In genomic region chr19:48877900-48878218, GRCh38 we compare ENCODE assay signal across 12 cellular contexts. TPM values are rescaled to one million over a fixed set of nuclear protein-coding genes. Genes with fewer than 3 reads are reported as not detected.
DNase-seq lines count a peak whose midpoint lies in the region; ATAC-seq, FAIRE-seq and TF ChIP-seq lines count a peak whose summit lies in the region.
"Had no signal": no experiment of that assay in that cellular context is flagged by ENCODE, and none has a peak within 500 bp of the region (broad histone marks: within the 10 kb centered on the region; RNA-seq: fewer than 3 reads in every experiment).

No MANE protein-coding gene starts in this region.

- H3K27me3 Mint-ChIP-seq in activated CD4-positive, alpha-beta T cell treated with anti-CD3 and anti-CD28 coated beads for 36 hours, result no peaks in the 10 kb centered on the region
- H3K27me3 Mint-ChIP-seq in stimulated activated naive B cell treated with anti-CD40 and anti-IgM and Interleukin-4, amounts not matched to agents 10 μg/mL and 1 μg/mL and 100 μg/mL, for 72 hours, result no peaks in the 10 kb centered on the region

- no peak for FAIRE-seq in endothelial cell of umbilical vein (lab: Jason Lieb, UNC)
- FAIRE-seq: keratinocyte had no signal

- no peaks in the 10 kb centered on the region for H3K9me1 ChIP-seq in endothelial cell of umbilical vein (replicated peaks; ENCODE audit: control insufficient read depth, extremely low read depth, insufficient read depth, low read length)

- H3K27me3 ChIP-seq in endothelial cell of umbilical vein (ENCODE audit: control insufficient read depth in 2 of 2, insufficient read depth in 2 of 2, low read length in 2 of 2), result no peaks in the 10 kb centered on the region

- H3K27ac Mint-ChIP-seq in activated CD4-positive, alpha-beta T cell treated with anti-CD3 and anti-CD28 coated beads for 36 hours, result peak overlapping the region; percentile 70
- H3K27ac Mint-ChIP-seq in stimulated activated naive B cell treated with anti-CD40 and anti-IgM and Interleukin-4, amounts not matched to agents 10 μg/mL and 1 μg/mL and 100 μg/mL, for 72 hours, result peak overlapping the region; percentile 85

- no peak overlapping the region for H3K4me2 ChIP-seq in endothelial cell of umbilical vein (ENCODE audit: insufficient read depth, low read length)

- intact Hi-C loops in activated CD4-positive, alpha-beta T cell treated with anti-CD3 and anti-CD28 coated beads for 36 hours (cut with DNase I, micrococcal nuclease), result loop anchor here in 1 of 2 experiments (10.0 kb wide), 5 partner anchors 457 to 797 kb away; partner anchors contain the start of genes CD37, LIG1, PRMT1 and RRAS
- intact Hi-C loops in endothelial cell of umbilical vein (cut with micrococcal nuclease) (no loop called here), sciatic nerve (cut with DNase I) (no loop called here)

- peaks cover 52% of the 10 kb centered on the region for H3K36me3 Mint-ChIP-seq in activated CD4-positive, alpha-beta T cell treated with anti-CD3 and anti-CD28 coated beads for 36 hours (ENCODE audit: low read depth)
- H3K36me3 Mint-ChIP-seq in stimulated activated naive B cell treated with anti-CD40 and anti-IgM and Interleukin-4, amounts not matched to agents 10 μg/mL and 1 μg/mL and 100 μg/mL, for 72 hours, result peaks cover 45 to 57% of the 10 kb centered on the region in 2 donors

- BruUV-seq in endothelial cell of umbilical vein (replicated peaks; lab: Mats Ljungman, UMichigan), result no TSS peak

- dilution Hi-C loops in endothelial cell of umbilical vein (cut with MboI; ENCODE audit: extremely low pct_ligation_motif_present, low sequenced_read_pairs), result no loop called here

- POLR2A ChIA-PET in activated CD4-positive, alpha-beta T cell treated with anti-CD3 and anti-CD28 coated beads for 36 hours (lab: Charles Lee), result interaction anchor here (0.6 to 0.7 kb wide), 2 partner anchors 9 to 999 kb away, joined by 3 to 5 read pairs; no protein-coding TSS in a partner anchor
- POLR2A ChIA-PET in RWPE1 (lab: Yijun Ruan, JAX; ENCODE audit: low non-redundant PET) (no interaction called here), endothelial cell of umbilical vein (lab: Charles Lee) (no interaction called here)

- H3K79me2 ChIP-seq in endothelial cell of umbilical vein (ENCODE audit: control insufficient read depth, insufficient read depth, low read length), result peaks cover 35% of the 10 kb centered on the region

- no peaks in the 10 kb centered on the region for H3K9me3 Mint-ChIP-seq in activated CD4-positive, alpha-beta T cell treated with anti-CD3 and anti-CD28 coated beads for 36 hours (ENCODE audit: low read depth)
- H3K9me3 Mint-ChIP-seq in stimulated activated naive B cell treated with anti-CD40 and anti-IgM and Interleukin-4, amounts not matched to agents 10 μg/mL and 1 μg/mL and 100 μg/mL, for 72 hours, result no peaks in the 10 kb centered on the region

- H3K9ac ChIP-seq in endothelial cell of umbilical vein (replicated peaks; ENCODE audit: extremely low read depth, insufficient read depth, low read length), result no peak overlapping the region

- no peak overlapping the region for H2AFZ ChIP-seq in endothelial cell of umbilical vein (ENCODE audit: low read depth, low read length)

- H3K27ac ChIP-seq in RWPE1, result peak overlapping the region; percentile 98
- H3K27ac ChIP-seq in endothelial cell of umbilical vein (ENCODE audit: insufficient read depth, low read depth, low read length), result no peak overlapping the region

- no peak for DNase-seq in activated CD4-positive, alpha-beta T cell treated with anti-CD3 and anti-CD28 coated beads for 36 hours
- no peak for DNase-seq in activated CD4-positive, alpha-beta T cell treated with anti-CD3 and anti-CD28 coated beads, Interleukin-2, amount 50 U/mL, for 4 hours
- no peak for DNase-seq in RWPE1 (ENCODE audit: low spot score)
- DNase-seq in endothelial cell of umbilical vein (ENCODE audit: low read depth, low spot score), result peak; percentile 1
- no peak for DNase-seq in stimulated activated naive B cell treated with anti-CD40 and anti-IgM and Interleukin-4, amounts not matched to agents 10 μg/mL and 1 μg/mL and 100 μg/mL, for 72 hours
- no peak for DNase-seq in activated effector memory CD4-positive, alpha-beta T cell treated with anti-CD3 and anti-CD28 coated beads, Interleukin-2, amount 50 U/mL, for 16 hours
- DNase-seq in SHP77 treated with DMSO at 0.1 percent for 48 hours (lab: John Stamatoyannopoulos, UW), result no peak
- no peak for DNase-seq in sciatic nerve (ENCODE audit: low spot score)
- DNase-seq: GDM1 had no signal

- CTCF ChIA-PET in activated CD4-positive, alpha-beta T cell treated with anti-CD3 and anti-CD28 coated beads for 36 hours (lab: Charles Lee), result interaction anchor here (1.4 kb wide), 1 partner anchor 90 kb away, joined by 3 read pairs; no protein-coding TSS in a partner anchor
- CTCF ChIA-PET in RWPE1 (lab: Yijun Ruan, JAX), result interaction anchor here (0.6 to 0.7 kb wide), 2 partner anchors 68 to 90 kb away, joined by 3 read pairs; no protein-coding TSS in a partner anchor
- CTCF ChIA-PET in endothelial cell of umbilical vein (lab: Charles Lee), result interaction anchor here (1.4 to 4.4 kb wide), 2 partner anchors 35 to 93 kb away, joined by 3 to 34 read pairs; no protein-coding TSS in a partner anchor

- no peaks in the 10 kb centered on the region for H3K9me3 ChIP-seq in endothelial cell of umbilical vein (replicated peaks; ENCODE audit: control insufficient read depth, insufficient read depth, low read length)
- H3K9me3 ChIP-seq: HAP-1 had no signal

- TF ChIP-seq POLR2A in endothelial cell of umbilical vein (IDR thresholded peaks at IDR 0.05; ENCODE audit: low read depth, low read length), result peak; percentile 17

- peaks cover 17 to 20% of the 10 kb centered on the region in 2 experiments for H3K36me3 ChIP-seq in endothelial cell of umbilical vein (ENCODE audit: control insufficient read depth in 2 of 2, extremely low read depth in 1 of 2, insufficient read depth in 2 of 2, low read length in 2 of 2)

- H3K4me1 Mint-ChIP-seq in activated CD4-positive, alpha-beta T cell treated with anti-CD3 and anti-CD28 coated beads for 36 hours, result peaks cover 48% of the 10 kb centered on the region
- peaks cover 35 to 54% of the 10 kb centered on the region in 2 donors for H3K4me1 Mint-ChIP-seq in stimulated activated naive B cell treated with anti-CD40 and anti-IgM and Interleukin-4, amounts not matched to agents 10 μg/mL and 1 μg/mL and 100 μg/mL, for 72 hours

- no peak overlapping the region for H3K4me3 Mint-ChIP-seq in activated CD4-positive, alpha-beta T cell treated with anti-CD3 and anti-CD28 coated beads for 36 hours
- peak overlapping the region in 1 of 2 donors; percentile 36 for H3K4me3 Mint-ChIP-seq in stimulated activated naive B cell treated with anti-CD40 and anti-IgM and Interleukin-4, amounts not matched to agents 10 μg/mL and 1 μg/mL and 100 μg/mL, for 72 hours

- H4K20me1 ChIP-seq in endothelial cell of umbilical vein (replicated peaks; ENCODE audit: control insufficient read depth, extremely low read depth, insufficient read depth, low read length), result no peaks in the 10 kb centered on the region

- peaks cover 29% of the 10 kb centered on the region for H3K4me1 ChIP-seq in endothelial cell of umbilical vein (ENCODE audit: control insufficient read depth, extremely low read depth, insufficient read depth, low read length)

- H3K4me3 ChIP-seq in endothelial cell of umbilical vein (replicated peaks in 1 of 3; ENCODE audit: insufficient read depth in 1 of 3, low read depth in 1 of 3, low read length in 3 of 3), result no peak overlapping the region
- H3K4me3 ChIP-seq: HAP-1 had no signal

- no peak for ATAC-seq in activated CD4-positive, alpha-beta T cell treated with anti-CD3 and anti-CD28 coated beads for 36 hours
- ATAC-seq in stimulated activated naive B cell treated with anti-CD40 and anti-IgM and Interleukin-4, amounts not matched to agents 10 μg/mL and 1 μg/mL and 100 μg/mL, for 72 hours (replicated peaks), result no peak
- ATAC-seq in sciatic nerve, result no peak

- TF ChIP-seq CTCF in RWPE1 (conservative IDR thresholded peaks at IDR 0.05; ENCODE audit: low read depth), result no peak
- TF ChIP-seq CTCF in endothelial cell of umbilical vein (IDR thresholded peaks at IDR 0.05; ENCODE audit: extremely low read depth in 1 of 2, insufficient read depth in 1 of 2, low read depth in 1 of 2, low read length in 2 of 2), result no peak

RNA-seq across cellular contexts. Expression of gene PPP1R15A, which starts 5.6 kb away (rescaled TPM):
- total RNA-seq in activated CD4-positive, alpha-beta T cell treated with anti-CD3 and anti-CD28 coated beads for 36 hours, result 10 to 100 TPM; 51.6 to 62.4 TPM
- total RNA-seq in endothelial cell of umbilical vein, result 67.4 and 73.4 TPM in 2 replicates
- polyA plus RNA-seq in endothelial cell of umbilical vein, result 34.3 and 42.3 TPM in 2 replicates
- 59.0 and 85.4 TPM in 2 replicates for polyA plus RNA-seq in endothelial cell of umbilical vein (2011; cell fraction: cytosol; rRNA removed)
- polyA plus RNA-seq in endothelial cell of umbilical vein (2011; cell fraction: nucleus; rRNA removed), result 129 and 133 TPM in 2 replicates
- polyA plus RNA-seq in endothelial cell of umbilical vein (2012), result 62.9 and 77.9 TPM in 2 replicates
- polyA minus RNA-seq in endothelial cell of umbilical vein, result 29.3 and 36.4 TPM in 2 replicates
- 16.9 TPM for polyA minus RNA-seq in endothelial cell of umbilical vein (2011; cell fraction: cytosol; rRNA and poly(A)+ RNA removed)
- polyA minus RNA-seq in endothelial cell of umbilical vein (2011; cell fraction: nucleus; rRNA and poly(A)+ RNA removed), result 48.8 and 83.7 TPM in 2 replicates
- 95.8 TPM for total RNA-seq in sciatic nerve

RNA-seq across cellular contexts. Expression of gene PLEKHA4, which starts 9.4 kb away (rescaled TPM):
- 10 to 100 TPM in 1 of 2 experiments, 1 to 10 TPM in 1; 7.0 to 10.9 TPM for total RNA-seq in activated CD4-positive, alpha-beta T cell treated with anti-CD3 and anti-CD28 coated beads for 36 hours
- total RNA-seq in endothelial cell of umbilical vein, result 4.9 and 10.1 TPM in 2 replicates
- polyA plus RNA-seq in endothelial cell of umbilical vein, result 3.9 and 4.5 TPM in 2 replicates
- polyA plus RNA-seq in endothelial cell of umbilical vein (2011; cell fraction: cytosol; rRNA removed), result 2.2 and 3.6 TPM in 2 replicates
- polyA plus RNA-seq in endothelial cell of umbilical vein (2011; cell fraction: nucleus; rRNA removed), result 5.3 and 6.6 TPM in 2 replicates
- 3.1 and 6.5 TPM in 2 replicates for polyA plus RNA-seq in endothelial cell of umbilical vein (2012)
- polyA minus RNA-seq in endothelial cell of umbilical vein, result 4.5 and 4.6 TPM in 2 replicates
- polyA minus RNA-seq in endothelial cell of umbilical vein (2011; cell fraction: cytosol; rRNA and poly(A)+ RNA removed), result not detected
- 2.7 and 2.9 TPM in 2 replicates for polyA minus RNA-seq in endothelial cell of umbilical vein (2011; cell fraction: nucleus; rRNA and poly(A)+ RNA removed)
- 519 TPM for total RNA-seq in sciatic nerve

RNA-seq across cellular contexts. Expression of gene TULP2, which starts 20.7 kb away (rescaled TPM):
- under 1 TPM; 0.37 to 0.87 TPM for total RNA-seq in activated CD4-positive, alpha-beta T cell treated with anti-CD3 and anti-CD28 coated beads for 36 hours
- total RNA-seq in endothelial cell of umbilical vein (not detected in 2 replicates), sciatic nerve (1.1 TPM)
- 0.08 and 0.18 TPM in 2 replicates for polyA plus RNA-seq in endothelial cell of umbilical vein
- 0.07 and 0.14 TPM in 2 replicates for polyA plus RNA-seq in endothelial cell of umbilical vein (2011; cell fraction: cytosol; rRNA removed)
- polyA plus RNA-seq in endothelial cell of umbilical vein (2011; cell fraction: nucleus; rRNA removed), result 0.10 and 0.18 TPM in 2 replicates
- polyA plus RNA-seq in endothelial cell of umbilical vein (2012), result not detected in 2 replicates
- 0.53 TPM in 1 of 2 replicates, not detected in the other for polyA minus RNA-seq in endothelial cell of umbilical vein
- polyA minus RNA-seq in endothelial cell of umbilical vein (2011; cell fraction: cytosol; rRNA and poly(A)+ RNA removed), result not detected
- polyA minus RNA-seq in endothelial cell of umbilical vein (2011; cell fraction: nucleus; rRNA and poly(A)+ RNA removed), result not detected in 2 replicates
- total RNA-seq: temporal lobe had no signal
- polyA plus RNA-seq: keratinocyte had no signal

RNA-seq across cellular contexts. Expression of gene NUCB1, which starts 22.3 kb away (rescaled TPM):
- 100 to 1,000 TPM; 115 to 118 TPM for total RNA-seq in activated CD4-positive, alpha-beta T cell treated with anti-CD3 and anti-CD28 coated beads for 36 hours
- total RNA-seq in endothelial cell of umbilical vein (190 and 194 TPM in 2 replicates), sciatic nerve (262 TPM)
- polyA plus RNA-seq in endothelial cell of umbilical vein, result 231 and 237 TPM in 2 replicates
- 169 and 211 TPM in 2 replicates for polyA plus RNA-seq in endothelial cell of umbilical vein (2011; cell fraction: cytosol; rRNA removed)
- polyA plus RNA-seq in endothelial cell of umbilical vein (2011; cell fraction: nucleus; rRNA removed), result 141 and 158 TPM in 2 replicates
- polyA plus RNA-seq in endothelial cell of umbilical vein (2012), result 138 and 226 TPM in 2 replicates
- 57.5 and 82.7 TPM in 2 replicates for polyA minus RNA-seq in endothelial cell of umbilical vein
- 37.8 TPM for polyA minus RNA-seq in endothelial cell of umbilical vein (2011; cell fraction: cytosol; rRNA and poly(A)+ RNA removed)
- polyA minus RNA-seq in endothelial cell of umbilical vein (2011; cell fraction: nucleus; rRNA and poly(A)+ RNA removed), result 18.1 and 35.4 TPM in 2 replicates

RNA-seq across cellular contexts. Expression of gene HSD17B14, which starts 41.6 kb away (rescaled TPM):
- under 1 TPM; 0.21 to 0.83 TPM for total RNA-seq in activated CD4-positive, alpha-beta T cell treated with anti-CD3 and anti-CD28 coated beads for 36 hours
- 20.9 and 21.5 TPM in 2 replicates for total RNA-seq in endothelial cell of umbilical vein
- polyA plus RNA-seq in endothelial cell of umbilical vein, result 44.5 and 46.3 TPM in 2 replicates
- 15.0 and 24.3 TPM in 2 replicates for polyA plus RNA-seq in endothelial cell of umbilical vein (2011; cell fraction: cytosol; rRNA removed)
- 39.2 and 43.9 TPM in 2 replicates for polyA plus RNA-seq in endothelial cell of umbilical vein (2011; cell fraction: nucleus; rRNA removed)
- polyA plus RNA-seq in endothelial cell of umbilical vein (2012), result 17.7 and 28.1 TPM in 2 replicates
- 9.4 and 9.6 TPM in 2 replicates for polyA minus RNA-seq in endothelial cell of umbilical vein
- polyA minus RNA-seq in endothelial cell of umbilical vein (2011; cell fraction: cytosol; rRNA and poly(A)+ RNA removed), result not detected
- 8.8 and 18.9 TPM in 2 replicates for polyA minus RNA-seq in endothelial cell of umbilical vein (2011; cell fraction: nucleus; rRNA and poly(A)+ RNA removed)
- 22.2 TPM for total RNA-seq in sciatic nerve

Comparison
In these comparisons a context has a peak if more than half of its experiments do, and no peak if none do; other contexts are left out.
1. RNA of gene PLEKHA4, which starts 9.4 kb away (total RNA-seq): 519 TPM in sciatic nerve (single experiment); 7.0 to 10.9 TPM in activated CD4-positive, alpha-beta T cell treated with anti-CD3 and anti-CD28 coated beads for 36 hours and 4.9 to 10.1 TPM in endothelial cell of umbilical vein; every median in the first group is over 10 times any median in the second.